ENCODE assay signal across 19 cellular contexts in genomic region chr11:13294178-13294577, GRCh38. TPM values are rescaled to one million over a fixed set of nuclear protein-coding genes. Genes with fewer than 3 reads are reported as not detected.
DNase-seq lines count a peak whose midpoint lies in the region; ATAC-seq, FAIRE-seq and TF ChIP-seq lines count a peak whose summit lies in the region.
"Had no signal": no experiment of that assay in that cellular context is flagged by ENCODE, and none has a peak within 500 bp of the region (broad histone marks: within the 10 kb centered on the region; RNA-seq: fewer than 3 reads in every experiment).

No MANE protein-coding gene starts in this region.

- intact Hi-C loops in left cardiac atrium (cut with DNase I), result no loop called here
- intact Hi-C loops in Calu3 (cut with micrococcal nuclease; ENCODE audit: unreplicated experiment), result no loop called here

- FAIRE-seq in GM19239 (lab: Jason Lieb, UNC), result peak; percentile 78
- FAIRE-seq: A549, H1, HepG2 had no signal

- peaks cover 86% of the 10 kb centered on the region for H3K4me1 Mint-ChIP-seq in activated naive CD8-positive, alpha-beta T cell treated with anti-CD3 and anti-CD28 coated beads, Interleukin-2, amount 50 U/mL, for 24 hours
- H3K4me1 Mint-ChIP-seq in immature natural killer cell, result peaks cover 30 to 89% of the 10 kb centered on the region in 2 donors
- H3K4me1 Mint-ChIP-seq in Calu3 (ENCODE audit: low read depth, unreplicated experiment), result no peaks in the 10 kb centered on the region

- CTCF ChIA-PET in Calu3 (lab: Charles Lee), result no interaction called here

- no peak for DNase-seq in GM19239 (ENCODE audit: insufficient read length, low spot score)
- DNase-seq in activated naive CD8-positive, alpha-beta T cell treated with anti-CD3 and anti-CD28 coated beads, Interleukin-2, amount 50 U/mL, for 24 hours, result no peak
- no peak for DNase-seq in immature natural killer cell
- no peak for DNase-seq in medulla oblongata (ENCODE audit: extremely low spot score)
- no peak for DNase-seq in left cardiac atrium
- no peak for DNase-seq in 8988T
- DNase-seq in Calu3, result no peak
- DNase-seq: AML-193; Caco-2; CD4-positive, alpha-beta T cell; DMS153; DMS79; GDM1; H9 had no signal

- H3K27ac Mint-ChIP-seq in activated naive CD8-positive, alpha-beta T cell treated with anti-CD3 and anti-CD28 coated beads, Interleukin-2, amount 50 U/mL, for 24 hours, result peak overlapping the region; percentile 23
- H3K27ac Mint-ChIP-seq in immature natural killer cell (peak overlapping the region in 5 of 6 donors; percentile 10 to 80 (median 68)), Calu3 (ENCODE audit: unreplicated experiment) (no peak overlapping the region)
- H3K27ac Mint-ChIP-seq: CD4-positive, alpha-beta T cell; H9 had no signal

- ATAC-seq in GM18511 (IDR thresholded peaks at IDR 0.05; ENCODE audit: unreplicated experiment) (peak; percentile 49), left cardiac atrium (no peak)
- no peak for ATAC-seq in activated naive CD8-positive, alpha-beta T cell treated with anti-CD3 and anti-CD28 coated beads, Interleukin-2, amount 50 U/mL, for 24 hours
- ATAC-seq: A549, HepG2 had no signal

- no peak for TF ChIP-seq CTCF in Calu3 (IDR thresholded peaks at IDR 0.05; ENCODE audit: unreplicated experiment)

- no peaks in the 10 kb centered on the region for H3K9me3 Mint-ChIP-seq in activated naive CD8-positive, alpha-beta T cell treated with anti-CD3 and anti-CD28 coated beads, Interleukin-2, amount 50 U/mL, for 24 hours
- H3K9me3 Mint-ChIP-seq in immature natural killer cell, result no peaks in the 10 kb centered on the region
- no peaks in the 10 kb centered on the region for H3K9me3 Mint-ChIP-seq in Calu3 (ENCODE audit: low read depth, unreplicated experiment)
- H3K9me3 Mint-ChIP-seq: CD4-positive, alpha-beta T cell; H9; IgD-negative memory B cell had no signal

- no TSS peak for BruUV-seq in Calu3 (replicated peaks; lab: Mats Ljungman, UMichigan)

- no peak overlapping the region for H3K4me3 Mint-ChIP-seq in activated naive CD8-positive, alpha-beta T cell treated with anti-CD3 and anti-CD28 coated beads, Interleukin-2, amount 50 U/mL, for 24 hours
- peak overlapping the region; percentile 6 to 71 (median 31) for H3K4me3 Mint-ChIP-seq in immature natural killer cell
- no peak overlapping the region for H3K4me3 Mint-ChIP-seq in Calu3 (ENCODE audit: low read depth, unreplicated experiment)
- H3K4me3 Mint-ChIP-seq: CD4-positive, alpha-beta T cell; H9 had no signal

- H3K27me3 Mint-ChIP-seq in activated naive CD8-positive, alpha-beta T cell treated with anti-CD3 and anti-CD28 coated beads, Interleukin-2, amount 50 U/mL, for 24 hours, result no peaks in the 10 kb centered on the region
- H3K27me3 Mint-ChIP-seq in immature natural killer cell (ENCODE audit: low read depth in 3 of 3) (no peaks in the 10 kb centered on the region), Calu3 (ENCODE audit: unreplicated experiment) (peaks cover 14% of the 10 kb centered on the region)
- H3K27me3 Mint-ChIP-seq: CD4-positive, alpha-beta T cell; IgD-negative memory B cell had no signal

- peaks cover 14% of the 10 kb centered on the region for H3K36me3 Mint-ChIP-seq in activated naive CD8-positive, alpha-beta T cell treated with anti-CD3 and anti-CD28 coated beads, Interleukin-2, amount 50 U/mL, for 24 hours (ENCODE audit: low read depth)
- peaks cover 0 to 5% (median 0%) of the 10 kb centered on the region in 3 donors for H3K36me3 Mint-ChIP-seq in immature natural killer cell
- no peaks in the 10 kb centered on the region for H3K36me3 Mint-ChIP-seq in Calu3 (ENCODE audit: insufficient read depth, unreplicated experiment)

RNA-seq across cellular contexts. Expression of gene BMAL1, which starts 16.6 kb away (rescaled TPM):
- polyA plus RNA-seq in immature natural killer cell, result 10 to 100 TPM; 20.2 to 29.6 (median 20.2) TPM
- total RNA-seq in left cardiac atrium (10 to 100 TPM in 1 of 2 donors, 1 to 10 TPM in 1; 7.8 to 17.0 TPM), Calu3 (2022) (10.3 and 11.1 TPM in 2 replicates)

Comparison
In these comparisons a context has a peak if more than half of its experiments do, and no peak if none do; other contexts are left out.
1. H3K4me3 Mint-ChIP-seq: peak in immature natural killer cell (5 of 5); none in activated naive CD8-positive, alpha-beta T cell treated with anti-CD3 and anti-CD28 coated beads, Interleukin-2, amount 50 U/mL, for 24 hours (single experiment) and Calu3 (single experiment).